In genomic region chr11:73324116-73324515, GRCh38 we compare ENCODE assay signal across 12 cellular contexts. TPM values are rescaled to one million over a fixed set of nuclear protein-coding genes. Genes with fewer than 3 reads are reported as not detected.
DNase-seq lines count a peak whose midpoint lies in the region; ATAC-seq and TF ChIP-seq lines count a peak whose summit lies in the region.
"Had no signal": no experiment of that assay in that cellular context is flagged by ENCODE, and none has a peak within 500 bp of the region (broad histone marks: within the 10 kb centered on the region; RNA-seq: fewer than 3 reads in every experiment).

No MANE protein-coding gene starts in this region.

- no peaks in the 10 kb centered on the region for H3K27me3 ChIP-seq in BLaER1
- no peaks in the 10 kb centered on the region for H3K27me3 ChIP-seq in adrenal gland
- H3K27me3 ChIP-seq in layer of hippocampus (ENCODE audit: control insufficient read depth, insufficient read depth, low read length) = no peaks in the 10 kb centered on the region
- H3K27me3 ChIP-seq in gastrocnemius medialis = no peaks in the 10 kb centered on the region

- TF ChIP-seq POLR2A in adrenal gland (IDR thresholded peaks at IDR 0.05) = no peak
- TF ChIP-seq POLR2A in gastrocnemius medialis (IDR thresholded peaks at IDR 0.05) = no peak

- no peak for DNase-seq in adrenal gland
- DNase-seq in gastrocnemius medialis = no peak
- DNase-seq in RKO (ENCODE audit: low spot score) = no peak
- DNase-seq in activated naive CD8-positive, alpha-beta T cell treated with anti-CD3 and anti-CD28 coated beads for 36 hours = no peak
- no peak for DNase-seq in activated naive CD8-positive, alpha-beta T cell treated with anti-CD3 and anti-CD28 coated beads, Interleukin-2, amount 50 U/mL, for 24 hours
- DNase-seq in stimulated activated naive CD8-positive, alpha-beta T cell treated with anti-CD3 and anti-CD28 coated beads, Interleukin-15, Interleukin-2, amounts not matched to agents 100 U/mL and 50 U/mL, for 24 hours = no peak
- DNase-seq: activated T-cell treated with anti-CD3 and anti-CD28 coated beads, Interleukin-2, amount 50 U/mL, for 4 hours; AML-193; NCI-H2107 had no signal

- intact Hi-C loops in adrenal gland (cut with DNase I) = no loop called here
- intact Hi-C loops in gastrocnemius medialis (cut with DNase I; ENCODE audit: low total_unique reads) = no loop called here

- no peak for TF ChIP-seq CTCF in adrenal gland (IDR thresholded peaks at IDR 0.05)
- TF ChIP-seq CTCF in gastrocnemius medialis (IDR thresholded peaks at IDR 0.05 in 4 of 5, conservative IDR thresholded peaks at IDR 0.05 in 1 of 5) = no peak

- no peak for ATAC-seq in gastrocnemius medialis
- ATAC-seq in activated naive CD8-positive, alpha-beta T cell treated with anti-CD3 and anti-CD28 coated beads, Interleukin-2, amount 50 U/mL, for 24 hours = no peak
- no peak for ATAC-seq in stimulated activated naive CD8-positive, alpha-beta T cell treated with anti-CD3 and anti-CD28 coated beads, Interleukin-15, Interleukin-2, amounts not matched to agents 100 U/mL and 50 U/mL, for 24 hours
- ATAC-seq: activated T-cell treated with anti-CD3 and anti-CD28 coated beads, Interleukin-2, amount 50 U/mL, for 4 hours had no signal

- no peaks in the 10 kb centered on the region for H3K36me3 Mint-ChIP-seq in activated naive CD8-positive, alpha-beta T cell treated with anti-CD3 and anti-CD28 coated beads for 36 hours
- H3K36me3 Mint-ChIP-seq in activated naive CD8-positive, alpha-beta T cell treated with anti-CD3 and anti-CD28 coated beads, Interleukin-2, amount 50 U/mL, for 24 hours (ENCODE audit: low read depth) = no peaks in the 10 kb centered on the region

- no peak overlapping the region for H3K4me3 Mint-ChIP-seq in activated naive CD8-positive, alpha-beta T cell treated with anti-CD3 and anti-CD28 coated beads for 36 hours
- H3K4me3 Mint-ChIP-seq in activated naive CD8-positive, alpha-beta T cell treated with anti-CD3 and anti-CD28 coated beads, Interleukin-2, amount 50 U/mL, for 24 hours = no peak overlapping the region
- H3K4me3 Mint-ChIP-seq: activated T-cell treated with anti-CD3 and anti-CD28 coated beads, Interleukin-2, amount 50 U/mL, for 4 hours had no signal

- H3K9me3 ChIP-seq in BLaER1 (no peaks in the 10 kb centered on the region), adrenal gland (replicated peaks in 1 of 3) (no peaks in the 10 kb centered on the region), gastrocnemius medialis (no peaks in the 10 kb centered on the region)
- H3K9me3 ChIP-seq: mucosa of descending colon had no signal

- no peaks in the 10 kb centered on the region for H3K9me3 Mint-ChIP-seq in activated naive CD8-positive, alpha-beta T cell treated with anti-CD3 and anti-CD28 coated beads for 36 hours
- no peaks in the 10 kb centered on the region for H3K9me3 Mint-ChIP-seq in activated naive CD8-positive, alpha-beta T cell treated with anti-CD3 and anti-CD28 coated beads, Interleukin-2, amount 50 U/mL, for 24 hours
- H3K9me3 Mint-ChIP-seq: activated T-cell treated with anti-CD3 and anti-CD28 coated beads, Interleukin-2, amount 50 U/mL, for 4 hours had no signal

- H3K4me3 ChIP-seq in BLaER1 (no peak overlapping the region), adrenal gland (no peak overlapping the region), gastrocnemius medialis (no peak overlapping the region)
- H3K4me3 ChIP-seq: mucosa of descending colon had no signal

- H3K4me1 Mint-ChIP-seq in activated naive CD8-positive, alpha-beta T cell treated with anti-CD3 and anti-CD28 coated beads for 36 hours = peaks cover 8% of the 10 kb centered on the region
- peaks cover 9% of the 10 kb centered on the region for H3K4me1 Mint-ChIP-seq in activated naive CD8-positive, alpha-beta T cell treated with anti-CD3 and anti-CD28 coated beads, Interleukin-2, amount 50 U/mL, for 24 hours

- H4K20me1 ChIP-seq in BLaER1 = no peaks in the 10 kb centered on the region

- H3K27me3 Mint-ChIP-seq in activated naive CD8-positive, alpha-beta T cell treated with anti-CD3 and anti-CD28 coated beads for 36 hours = no peaks in the 10 kb centered on the region
- no peaks in the 10 kb centered on the region for H3K27me3 Mint-ChIP-seq in activated naive CD8-positive, alpha-beta T cell treated with anti-CD3 and anti-CD28 coated beads, Interleukin-2, amount 50 U/mL, for 24 hours

- in situ Hi-C loops in gastrocnemius medialis (cut with MboI; ENCODE audit: low sequenced_read_pairs in 4 of 4) = no loop called here

- H3K27ac ChIP-seq in BLaER1 = peak overlapping the region; percentile 75
- peak overlapping the region in 4 of 5 donors; percentile 15 to 90 (median 73) for H3K27ac ChIP-seq in adrenal gland
- H3K27ac ChIP-seq in layer of hippocampus (ENCODE audit: low read depth, low read length) = peak overlapping the region; percentile 76
- peak overlapping the region; percentile 66 to 74 (median 70) for H3K27ac ChIP-seq in gastrocnemius medialis

- H3K27ac Mint-ChIP-seq in activated naive CD8-positive, alpha-beta T cell treated with anti-CD3 and anti-CD28 coated beads for 36 hours = no peak overlapping the region
- H3K27ac Mint-ChIP-seq in activated naive CD8-positive, alpha-beta T cell treated with anti-CD3 and anti-CD28 coated beads, Interleukin-2, amount 50 U/mL, for 24 hours = no peak overlapping the region

- peak overlapping the region; percentile 17; the same call in 1 of the 2 replicates for H3K9ac ChIP-seq in BLaER1

- WGBS in adrenal gland, 4 donors = 55 to 94% (median 72%) methylated on average over 5 to 9 of the region's 9 CpGs

- peak overlapping the region; percentile 90 for H3K4me2 ChIP-seq in BLaER1

- H3K4me1 ChIP-seq in BLaER1 = peaks cover 93% of the 10 kb centered on the region
- H3K4me1 ChIP-seq in adrenal gland (replicated peaks in 1 of 2) = peaks cover 6 to 39% of the 10 kb centered on the region in 2 donors
- peaks cover 22 to 40% of the 10 kb centered on the region in 2 donors for H3K4me1 ChIP-seq in gastrocnemius medialis

- H3K36me3 ChIP-seq in BLaER1 = no peaks in the 10 kb centered on the region
- no peaks in the 10 kb centered on the region for H3K36me3 ChIP-seq in adrenal gland (replicated peaks in 1 of 2)
- H3K36me3 ChIP-seq in gastrocnemius medialis = no peaks in the 10 kb centered on the region

RNA-seq across cellular contexts. Expression of gene ARHGEF17, which starts 16.0 kb away (rescaled TPM):
- total RNA-seq in adrenal gland (10 to 100 TPM; 12.7 to 35.5 (median 22.7) TPM), gastrocnemius medialis (10 to 100 TPM in 3 of 4 donors, 1 to 10 TPM in 1; 8.9 to 16.9 (median 13.9) TPM)
- 10 to 100 TPM in 2 of 3 donors, 1 to 10 TPM in 1; 8.1 to 48.2 (median 18.8) TPM for polyA plus RNA-seq in adrenal gland
- under 1 TPM in 1 of 2 experiments, not detected in 1; 0.08 TPM for total RNA-seq in activated naive CD8-positive, alpha-beta T cell treated with anti-CD3 and anti-CD28 coated beads for 36 hours

RNA-seq across cellular contexts. Expression of gene P2RY6, which starts 52.0 kb away (rescaled TPM):
- total RNA-seq in adrenal gland (1 to 10 TPM; 3.7 to 5.9 (median 4.6) TPM), gastrocnemius medialis (1 to 10 TPM in 2 of 4 donors, under 1 TPM in 1, not detected in 1; 0.78 to 2.8 (median 1.1) TPM)
- polyA plus RNA-seq in adrenal gland = 1 to 10 TPM in 1 of 3 donors, under 1 TPM in 2; 0.75 to 2.3 (median 0.97) TPM
- total RNA-seq in activated naive CD8-positive, alpha-beta T cell treated with anti-CD3 and anti-CD28 coated beads for 36 hours = not detected
- total RNA-seq: activated T-cell treated with anti-CD3 and anti-CD28 coated beads, Interleukin-2, amount 50 U/mL, for 4 hours had no signal

RNA-seq across cellular contexts. Expression of gene RELT, which starts 52.1 kb away (rescaled TPM):
- 1 to 10 TPM; 4.4 to 8.7 (median 6.4) TPM for total RNA-seq in adrenal gland
- polyA plus RNA-seq in adrenal gland = 1 to 10 TPM in 2 of 3 donors, under 1 TPM in 1; 0.73 to 4.7 (median 2.3) TPM
- 10 to 100 TPM; 18.5 to 63.5 (median 36.7) TPM for total RNA-seq in gastrocnemius medialis
- total RNA-seq in activated naive CD8-positive, alpha-beta T cell treated with anti-CD3 and anti-CD28 coated beads for 36 hours = 10 to 100 TPM; 23.2 to 24.2 TPM

Comparison
In these comparisons a context has a peak if more than half of its experiments do, and no peak if none do; other contexts are left out.
1. RNA of gene ARHGEF17, which starts 16.0 kb away (total RNA-seq): 12.7 to 35.5 TPM in adrenal gland and 8.9 to 16.9 TPM in gastrocnemius medialis; 0.08 TPM in activated naive CD8-positive, alpha-beta T cell treated with anti-CD3 and anti-CD28 coated beads for 36 hours; every median in the first group is over 4 times any median in the second.
2. Peak in every context shown above with its lines, with median percentiles within 50 percentile points of each other: H3K27ac ChIP-seq.